ENCODE assay signal across 25 cellular contexts in genomic region chr5:6166698-6167394, GRCh38.
A peak's percentile ranks its signal among the peaks of the same experiment; 100 is the strongest.
DNase-seq lines count a peak whose midpoint lies in the region; ATAC-seq, FAIRE-seq and TF ChIP-seq lines count a peak whose summit lies in the region.
"Had no signal": no experiment of that assay in that cellular context is flagged by ENCODE, and none has a peak within 500 bp of the region (broad histone marks: within the 10 kb centered on the region; RNA-seq: fewer than 3 reads in every experiment).

No MANE protein-coding gene starts in this region.

- no peaks in the 10 kb centered on the region for H3K9me2 ChIP-seq in OCI-LY1 (ENCODE audit: low read depth, low read length)

- H3K4me3 ChIP-seq in OCI-LY1 (ENCODE audit: low read depth, low read length, poor library complexity, severe bottlenecking) (no peak overlapping the region), H1 (ENCODE audit: extremely low read depth in 1 of 4, insufficient read depth in 2 of 4, low read depth in 3 of 4, low read length in 4 of 4) (no peak overlapping the region)
- H3K4me3 ChIP-seq: PC-9, SJSA1 had no signal

- H4K5ac ChIP-seq in H1 (ENCODE audit: insufficient read length, low read depth, low read length), result no peak overlapping the region

- no peak overlapping the region for H2BK120ac ChIP-seq in H1 (replicated peaks; ENCODE audit: low read depth, low read length)

- ATAC-seq in GM18858 (IDR thresholded peaks at IDR 0.05; ENCODE audit: unreplicated experiment), result no peak
- ATAC-seq: HCT116 had no signal

- no peak overlapping the region for H3K23ac ChIP-seq in H1 (ENCODE audit: insufficient read length)

- TF ChIP-seq EP300 in H1 (IDR thresholded peaks at IDR 0.05; ENCODE audit: borderline replicate concordance in 1 of 2, low read depth in 2 of 2, low read length in 2 of 2), result no peak

- peak; percentile 81 for TF ChIP-seq CTCF in OCI-LY1 (IDR thresholded peaks at IDR 0.05; ENCODE audit: low read length)
- peak in 2 of 3 experiments; percentile 20 to 36; a peak in 2 of 4 replicates for TF ChIP-seq CTCF in H1 (IDR thresholded peaks at IDR 0.05; ENCODE audit: control extremely low read depth in 1 of 3, insufficient read depth in 1 of 3, low read depth in 1 of 3, low read length in 3 of 3)
- no peak for TF ChIP-seq CTCF in neural crest cell (conservative IDR thresholded peaks at IDR 0.05)

- H3K9me3 Mint-ChIP-seq in neural crest cell, result no peaks in the 10 kb centered on the region
- no peaks in the 10 kb centered on the region for H3K9me3 Mint-ChIP-seq in activated naive CD4-positive, alpha-beta T cell treated with anti-CD3 and anti-CD28 coated beads for 36 hours

- no peaks in the 10 kb centered on the region for H3K79me2 ChIP-seq in OCI-LY1 (ENCODE audit: insufficient read depth, low read length)
- no peaks in the 10 kb centered on the region for H3K79me2 ChIP-seq in H1 (ENCODE audit: control insufficient read depth in 1 of 2, insufficient read depth in 2 of 2, low read length in 2 of 2)

- TF ChIP-seq RAD21 in H1 (IDR thresholded peaks at IDR 0.05 in 1 of 2, conservative IDR thresholded peaks at IDR 0.05 in 1 of 2; ENCODE audit: low read depth in 2 of 2, low read length in 2 of 2), result peak; percentile 37 to 53; a peak in 3 of 4 replicates

- H3K4me2 ChIP-seq in OCI-LY1 (ENCODE audit: low read length) (no peak overlapping the region), H1 (ENCODE audit: insufficient read depth in 1 of 2, low read depth in 2 of 2, low read length in 2 of 2) (no peak overlapping the region)
- H3K4me2 ChIP-seq: PC-9 had no signal

- H3K9ac ChIP-seq in OCI-LY1 (ENCODE audit: low read length) (no peak overlapping the region), H1 (replicated peaks in 1 of 4; ENCODE audit: extremely low read depth in 1 of 4, low read depth in 3 of 4, low read length in 3 of 4) (no peak overlapping the region)

- H3K4ac ChIP-seq in H1 (replicated peaks; ENCODE audit: insufficient read length, low read depth, low read length), result no peak overlapping the region

- H3K27ac ChIP-seq in OCI-LY1 (ENCODE audit: low read depth, low read length, poor library complexity, severe bottlenecking), result no peak overlapping the region
- H3K27ac ChIP-seq in H1 (ENCODE audit: low read depth, low read length), result no peak overlapping the region
- H3K27ac ChIP-seq: 22Rv1, HL-60, PC-9, SJSA1 had no signal

- H3K4me1 ChIP-seq in OCI-LY1 (ENCODE audit: insufficient read depth, low read length, severe bottlenecking) (no peaks in the 10 kb centered on the region), H1 (replicated peaks in 1 of 4; ENCODE audit: control insufficient read depth in 3 of 4, insufficient read depth in 4 of 4, low read length in 3 of 4) (0 out of 7 replicates have a peak, but pooled peaks cover 0 to 3% (median under 1%) of the 10 kb centered on the region in 4 experiments)
- H3K4me1 ChIP-seq: SJSA1 had no signal

- no peak overlapping the region for H2BK5ac ChIP-seq in H1 (ENCODE audit: low read depth, low read length)

- TF ChIP-seq POLR2A in H1 (IDR thresholded peaks at IDR 0.05; ENCODE audit: control extremely low read depth in 1 of 2, low read depth in 2 of 2, low read length in 2 of 2), result no peak

- no peaks in the 10 kb centered on the region for H3K23me2 ChIP-seq in H1 (ENCODE audit: low read depth, low read length)

- no peaks in the 10 kb centered on the region for H3K36me3 Mint-ChIP-seq in neural crest cell (ENCODE audit: low read depth)
- no peaks in the 10 kb centered on the region for H3K36me3 Mint-ChIP-seq in activated naive CD4-positive, alpha-beta T cell treated with anti-CD3 and anti-CD28 coated beads for 36 hours (ENCODE audit: low read depth)
- H3K36me3 Mint-ChIP-seq: CD14-positive monocyte had no signal

- H2AFZ ChIP-seq in OCI-LY1 (ENCODE audit: low read length), result no peak overlapping the region
- no peak overlapping the region for H2AFZ ChIP-seq in H1 (ENCODE audit: low read length)
- H2AFZ ChIP-seq: PC-9 had no signal

- H3K9me3 ChIP-seq in OCI-LY1 (ENCODE audit: low read length), result no peaks in the 10 kb centered on the region
- no peaks in the 10 kb centered on the region for H3K9me3 ChIP-seq in H1 (ENCODE audit: insufficient read depth in 2 of 2, low read depth in 1 of 2, low read length in 1 of 2)
- H3K9me3 ChIP-seq: SJSA1 had no signal

- DNase-seq in NCI-H82 (lab: John Stamatoyannopoulos, UW), result peak; percentile 1
- DNase-seq in NCI-H82 treated with DMSO at 0.1 percent for 48 hours (lab: John Stamatoyannopoulos, UW; ENCODE audit: unreplicated experiment), result no peak
- no peak for DNase-seq in H1 (ENCODE audit: low read depth in 1 of 2, low spot score in 2 of 2)
- DNase-seq in neural crest cell (ENCODE audit: low read depth, low spot score), result no peak
- no peak for DNase-seq in activated naive CD4-positive, alpha-beta T cell treated with anti-CD3 and anti-CD28 coated beads for 36 hours
- no peak for DNase-seq in NCI-H1930 (lab: John Stamatoyannopoulos, UW)
- DNase-seq: DND-41, IMR-90, Karpas-422, NCI-H1048, NCI-H1436, NCI-H2029, NCI-H2171, NCI-H446 treated with DMSO at 0.1 percent for 48 hours, NCI-H69, PC-9 had no signal

- no peak overlapping the region for H4K91ac ChIP-seq in H1 (replicated peaks; ENCODE audit: insufficient read length, low read length)

- no peak overlapping the region for H2BK12ac ChIP-seq in H1 (ENCODE audit: low read depth, low read length)

- H3K4me3 Mint-ChIP-seq in neural crest cell, result no peak overlapping the region
- H3K4me3 Mint-ChIP-seq in activated naive CD4-positive, alpha-beta T cell treated with anti-CD3 and anti-CD28 coated beads for 36 hours, result no peak overlapping the region
- H3K4me3 Mint-ChIP-seq: CD14-positive monocyte had no signal

- no peak for FAIRE-seq in H1 (lab: Jason Lieb, UNC)
- FAIRE-seq: G401.6, GM18507 had no signal

- peaks cover 18% of the 10 kb centered on the region for H3K27me3 Mint-ChIP-seq in neural crest cell (ENCODE audit: low read depth)
- H3K27me3 Mint-ChIP-seq in activated naive CD4-positive, alpha-beta T cell treated with anti-CD3 and anti-CD28 coated beads for 36 hours (ENCODE audit: low read depth), result peaks cover 21% of the 10 kb centered on the region

- no peaks in the 10 kb centered on the region for H4K20me1 ChIP-seq in OCI-LY1 (ENCODE audit: insufficient read depth, low read length)
- H4K20me1 ChIP-seq in H1 (replicated peaks in 1 of 2; ENCODE audit: control insufficient read depth in 1 of 2, insufficient read depth in 2 of 2, low read length in 2 of 2), result no peaks in the 10 kb centered on the region

- H3K4me1 Mint-ChIP-seq in neural crest cell, result peaks cover 4% of the 10 kb centered on the region
- no peaks in the 10 kb centered on the region for H3K4me1 Mint-ChIP-seq in activated naive CD4-positive, alpha-beta T cell treated with anti-CD3 and anti-CD28 coated beads for 36 hours (ENCODE audit: low read depth)
- H3K4me1 Mint-ChIP-seq: CD14-positive monocyte had no signal

- H3F3A ChIP-seq in OCI-LY1 (ENCODE audit: insufficient read depth, low read length), result no peaks in the 10 kb centered on the region

- H4K8ac ChIP-seq in H1 (ENCODE audit: extremely low read depth, insufficient read depth, low read length), result no peak overlapping the region

- H2BK15ac ChIP-seq in H1 (ENCODE audit: low read length), result peak overlapping the region; percentile 5; the same call in 1 of the 2 replicates

- H3K18ac ChIP-seq in H1 (ENCODE audit: extremely low read depth, low read length), result no peak overlapping the region

- H2BK20ac ChIP-seq in H1 (ENCODE audit: low read length), result no peak overlapping the region

- POLR2A ChIA-PET in H1 (lab: Charles Lee; ENCODE audit: partially characterized antibody), result no interaction called here

- 98% methylated on average over 2 of the region's 2 CpGs; no CpG with 5 or more reads in 1 of the 2 experiments for WGBS in H1 (ENCODE audit: extremely low coverage in 1 of 2, insufficient coverage in 1 of 2, insufficient read length in 1 of 2, insufficient replicate concordance in 2 of 2, low coverage in 1 of 2, low lambda C conversion rate in 2 of 2, missing lambda C conversion rate in 1 of 2), 2 experiments

- no peaks in the 10 kb centered on the region for H3K79me1 ChIP-seq in H1 (ENCODE audit: low read depth, low read length)

- intact Hi-C loops in activated naive CD4-positive, alpha-beta T cell treated with anti-CD3 and anti-CD28 coated beads for 36 hours (cut with micrococcal nuclease), result no loop called here

- H3K14ac ChIP-seq in H1 (ENCODE audit: insufficient read length), result no peak overlapping the region

- no peak overlapping the region for H2AK5ac ChIP-seq in H1 (ENCODE audit: low read depth, low read length)

- H3K27me3 ChIP-seq in OCI-LY1 (ENCODE audit: insufficient read depth, low read length) (no peaks in the 10 kb centered on the region), H1 (replicated peaks in 1 of 4; ENCODE audit: control insufficient read depth in 3 of 4, extremely low read depth in 1 of 4, insufficient read depth in 3 of 4, low read length in 3 of 4) (no peaks in the 10 kb centered on the region)
- H3K27me3 ChIP-seq: SJSA1 had no signal

- H3K36me3 ChIP-seq in OCI-LY1 (ENCODE audit: insufficient read depth, low read length) (no peaks in the 10 kb centered on the region), H1 (ENCODE audit: control insufficient read depth in 2 of 4, insufficient read depth in 4 of 4, low read length in 3 of 4) (no peaks in the 10 kb centered on the region)
- H3K36me3 ChIP-seq: SJSA1 had no signal

- no peak overlapping the region for H3K56ac ChIP-seq in H1 (replicated peaks; ENCODE audit: insufficient read length, low read depth, low read length)

- H3K27ac Mint-ChIP-seq in neural crest cell (ENCODE audit: unreplicated experiment), result peak overlapping the region; percentile 36
- H3K27ac Mint-ChIP-seq in activated naive CD4-positive, alpha-beta T cell treated with anti-CD3 and anti-CD28 coated beads for 36 hours, result no peak overlapping the region
- H3K27ac Mint-ChIP-seq: CD14-positive monocyte had no signal

- CTCF ChIA-PET in H1 (lab: Charles Lee; ENCODE audit: partially characterized antibody), result interaction anchor here (0.6 to 1.3 kb wide), 3 partner anchors 37 to 1011 kb away, joined by 3 to 4 read pairs (median 3); no protein-coding TSS in a partner anchor
- CTCF ChIA-PET in activated naive CD4-positive, alpha-beta T cell treated with anti-CD3 and anti-CD28 coated beads for 36 hours (lab: Charles Lee), result no interaction called here

TF ChIP-seq in H1, 55 proteins besides CTCF, POLR2A, EP300 and RAD21 (continues in another document):
- TF ChIP-seq ZNF274 (IDR thresholded peaks at IDR 0.05; ENCODE audit: borderline replicate concordance, extremely low read depth, low read length), result no peak
- no peak for TF ChIP-seq SP2 (IDR thresholded peaks at IDR 0.05; ENCODE audit: low read length)
- no peak for TF ChIP-seq MAX (IDR thresholded peaks at IDR 0.05)
- TF ChIP-seq SAP30 (IDR thresholded peaks at IDR 0.05; ENCODE audit: insufficient read depth, insufficient replicate concordance, low read length), result no peak
